ENCODE assay signal across 11 cellular contexts in the genomic region with DNA sequence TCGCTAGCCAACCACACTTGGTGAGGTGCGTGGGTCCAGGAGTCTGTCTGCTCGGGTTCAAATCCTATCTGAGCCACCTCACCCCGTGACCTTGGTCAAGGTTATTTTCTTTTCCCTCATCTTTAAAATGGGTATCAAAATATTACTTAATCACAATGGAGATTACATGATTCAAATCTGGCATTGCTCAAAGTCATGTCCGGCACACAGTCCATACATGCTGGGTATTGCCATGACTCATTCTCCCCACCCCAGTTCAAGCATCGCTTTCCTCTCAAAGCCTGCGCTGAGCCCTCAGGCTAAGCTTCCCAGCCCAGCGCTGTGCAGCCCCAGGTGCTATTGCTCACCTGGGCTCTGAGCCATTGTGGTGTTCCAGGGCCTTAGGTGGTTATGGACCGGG. TPM values are rescaled to one million over a fixed set of nuclear protein-coding genes. Genes with fewer than 3 reads are reported as not detected.
DNase-seq lines count a peak whose midpoint lies in the region; ATAC-seq, FAIRE-seq and TF ChIP-seq lines count a peak whose summit lies in the region.
"Had no signal": no experiment of that assay in that cellular context is flagged by ENCODE, and none has a peak within 500 bp of the region (broad histone marks: within the 10 kb centered on the region; RNA-seq: fewer than 3 reads in every experiment).

No MANE protein-coding gene starts in this region.

- H3K9ac ChIP-seq in astrocyte (ENCODE audit: low read length) (no peak overlapping the region), stomach smooth muscle (ENCODE audit: low read length in 2 of 2) (no peak overlapping the region)

- H3K27ac ChIP-seq in astrocyte (ENCODE audit: low read depth, low read length) (no peak overlapping the region), stomach smooth muscle (ENCODE audit: low read length) (peak overlapping the region; percentile 41)

- TF ChIP-seq CTCF in astrocyte (IDR thresholded peaks at IDR 0.05; ENCODE audit: insufficient read depth, low read depth, low read length) = no peak

- H3K27me3 ChIP-seq in astrocyte (ENCODE audit: insufficient read depth, low read length) (no peaks in the 10 kb centered on the region), stomach smooth muscle (ENCODE audit: control insufficient read depth in 1 of 2, insufficient read depth in 2 of 2, low read length in 2 of 2) (no peaks in the 10 kb centered on the region)

- peaks cover 0 to 2% of the 10 kb centered on the region in 2 donors for H3K36me3 Mint-ChIP-seq in activated naive CD4-positive, alpha-beta T cell treated with anti-CD3 and anti-CD28 coated beads, Interleukin-2, amount 50 U/mL, for 72 hours
- H3K36me3 Mint-ChIP-seq in activated naive CD4-positive, alpha-beta T cell treated with anti-CD3 and anti-CD28 coated beads for 36 hours (ENCODE audit: low read depth) = peaks cover 9% of the 10 kb centered on the region
- H3K36me3 Mint-ChIP-seq in astrocyte (ENCODE audit: low read depth, unreplicated experiment) = peaks cover 4% of the 10 kb centered on the region
- H3K36me3 Mint-ChIP-seq in immature natural killer cell = peaks cover 0 to 7% (median 0%) of the 10 kb centered on the region in 3 donors

- peaks cover 10% of the 10 kb centered on the region for H3K79me2 ChIP-seq in astrocyte (ENCODE audit: insufficient read depth, low read length)

- H3K36me3 ChIP-seq in astrocyte (ENCODE audit: insufficient read depth, low read length) = no peaks in the 10 kb centered on the region
- peaks cover 4 to 5% of the 10 kb centered on the region in 2 donors for H3K36me3 ChIP-seq in stomach smooth muscle (ENCODE audit: control insufficient read depth in 2 of 2, insufficient read depth in 2 of 2, low read length in 2 of 2)

- H3K4me1 Mint-ChIP-seq in activated naive CD4-positive, alpha-beta T cell treated with anti-CD3 and anti-CD28 coated beads for 36 hours (ENCODE audit: low read depth) = peaks cover 40% of the 10 kb centered on the region
- peaks cover 23% of the 10 kb centered on the region for H3K4me1 Mint-ChIP-seq in astrocyte (ENCODE audit: low read depth, unreplicated experiment)
- H3K4me1 Mint-ChIP-seq in immature natural killer cell = peaks cover 66 to 69% of the 10 kb centered on the region in 2 donors

- CTCF ChIA-PET in activated naive CD4-positive, alpha-beta T cell treated with anti-CD3 and anti-CD28 coated beads for 36 hours (lab: Charles Lee) = interaction anchor here (0.7 to 2.7 kb wide), 15 partner anchors 36 to 274 kb away, joined by 3 to 44 read pairs (median 5); a partner anchor contains a TSS

- FAIRE-seq in astrocyte (lab: Jason Lieb, UNC) = no peak
- FAIRE-seq: G401.6 had no signal

- no peaks in the 10 kb centered on the region for H4K20me1 ChIP-seq in astrocyte (ENCODE audit: insufficient read depth, low read length)

- intact Hi-C loops in activated naive CD4-positive, alpha-beta T cell treated with anti-CD3 and anti-CD28 coated beads for 36 hours (cut with micrococcal nuclease) = no loop called here

- H3K9me3 ChIP-seq in astrocyte (ENCODE audit: insufficient read depth, low read depth, low read length) (no peaks in the 10 kb centered on the region), stomach smooth muscle (ENCODE audit: control insufficient read depth in 2 of 2, low read length in 2 of 2) (no peaks in the 10 kb centered on the region)

- H2AFZ ChIP-seq in astrocyte (ENCODE audit: low read depth, low read length) = no peak overlapping the region

- ATAC-seq in activated naive CD4-positive, alpha-beta T cell treated with anti-CD3 and anti-CD28 coated beads, Interleukin-2, amount 50 U/mL, for 72 hours = no peak
- ATAC-seq in HG03159 (IDR thresholded peaks at IDR 0.05; ENCODE audit: unreplicated experiment) = no peak
- ATAC-seq: activated T-cell treated with anti-CD3 and anti-CD28 coated beads, Interleukin-2, amount 50 U/mL, for 4 hours had no signal

- peak overlapping the region; percentile 60 to 81 for H3K27ac Mint-ChIP-seq in activated naive CD4-positive, alpha-beta T cell treated with anti-CD3 and anti-CD28 coated beads, Interleukin-2, amount 50 U/mL, for 72 hours
- no peak overlapping the region for H3K27ac Mint-ChIP-seq in activated naive CD4-positive, alpha-beta T cell treated with anti-CD3 and anti-CD28 coated beads for 36 hours
- H3K27ac Mint-ChIP-seq in astrocyte (ENCODE audit: unreplicated experiment) = no peak overlapping the region
- H3K27ac Mint-ChIP-seq in immature natural killer cell = peak overlapping the region; percentile 84 to 97 (median 96)

- peaks cover 0 to 4% of the 10 kb centered on the region in 2 donors for H3K9me3 Mint-ChIP-seq in activated naive CD4-positive, alpha-beta T cell treated with anti-CD3 and anti-CD28 coated beads, Interleukin-2, amount 50 U/mL, for 72 hours
- H3K9me3 Mint-ChIP-seq in activated naive CD4-positive, alpha-beta T cell treated with anti-CD3 and anti-CD28 coated beads for 36 hours = no peaks in the 10 kb centered on the region
- H3K9me3 Mint-ChIP-seq in astrocyte (ENCODE audit: unreplicated experiment) (no peaks in the 10 kb centered on the region), immature natural killer cell (no peaks in the 10 kb centered on the region)
- H3K9me3 Mint-ChIP-seq: activated T-cell treated with anti-CD3 and anti-CD28 coated beads, Interleukin-2, amount 50 U/mL, for 4 hours had no signal

- no peaks in the 10 kb centered on the region for H3K27me3 Mint-ChIP-seq in activated naive CD4-positive, alpha-beta T cell treated with anti-CD3 and anti-CD28 coated beads for 36 hours (ENCODE audit: low read depth)
- H3K27me3 Mint-ChIP-seq in astrocyte (ENCODE audit: low read depth, unreplicated experiment) = no peaks in the 10 kb centered on the region
- H3K27me3 Mint-ChIP-seq in immature natural killer cell (ENCODE audit: low read depth in 3 of 3) = peaks cover 3 to 8% (median 5%) of the 10 kb centered on the region in 3 donors

- H3K4me3 ChIP-seq in astrocyte (ENCODE audit: insufficient read depth, low read depth, low read length) (no peak overlapping the region), stomach smooth muscle (ENCODE audit: low read length in 2 of 2) (no peak overlapping the region)

- H3K4me3 Mint-ChIP-seq in activated naive CD4-positive, alpha-beta T cell treated with anti-CD3 and anti-CD28 coated beads for 36 hours = no peak overlapping the region
- H3K4me3 Mint-ChIP-seq in astrocyte (ENCODE audit: unreplicated experiment) (no peak overlapping the region), immature natural killer cell (peak overlapping the region in 4 of 5 donors; percentile 13 to 82 (median 79))
- H3K4me3 Mint-ChIP-seq: activated T-cell treated with anti-CD3 and anti-CD28 coated beads, Interleukin-2, amount 50 U/mL, for 4 hours had no signal

- DNase-seq in activated naive CD4-positive, alpha-beta T cell treated with anti-CD3 and anti-CD28 coated beads, Interleukin-2, amount 50 U/mL, for 72 hours (ENCODE audit: low spot score in 2 of 2) = no peak
- DNase-seq in activated naive CD4-positive, alpha-beta T cell treated with anti-CD3 and anti-CD28 coated beads for 36 hours = no peak
- DNase-seq in astrocyte (ENCODE audit: low read depth) (peak; percentile 31), immature natural killer cell (no peak), H4 (ENCODE audit: low spot score) (no peak)
- DNase-seq in stimulated activated CD4-positive, alpha-beta T cell treated with anti-CD3 and anti-CD28 coated beads, Interleukin-15, amount 100 ng/mL, for 24 hours = no peak
- DNase-seq: activated T-cell treated with anti-CD3 and anti-CD28 coated beads, Interleukin-2, amount 50 U/mL, for 4 hours; hypothalamus had no signal

- H3K4me1 ChIP-seq in astrocyte (ENCODE audit: insufficient read depth, low read length) = peaks cover 27% of the 10 kb centered on the region
- H3K4me1 ChIP-seq in stomach smooth muscle (ENCODE audit: control insufficient read depth, insufficient read depth, low read length) = peaks cover 22% of the 10 kb centered on the region

- H3K4me2 ChIP-seq in astrocyte (ENCODE audit: low read length) = no peak overlapping the region

RNA-seq across cellular contexts. Expression of a gene that starts 27.1 kb away (rescaled TPM):
- total RNA-seq in activated naive CD4-positive, alpha-beta T cell treated with anti-CD3 and anti-CD28 coated beads, Interleukin-2, amount 50 U/mL, for 72 hours = 10 to 100 TPM; 25.7 to 43.5 TPM
- 10 to 100 TPM; 19.2 to 21.7 TPM for total RNA-seq in activated naive CD4-positive, alpha-beta T cell treated with anti-CD3 and anti-CD28 coated beads for 36 hours
- 31.3 and 31.5 TPM in 2 replicates for total RNA-seq in astrocyte
- 10 to 100 TPM; 25.5 to 43.3 (median 26.4) TPM for polyA plus RNA-seq in immature natural killer cell
- total RNA-seq in H4 (2014; rRNA removed; shearing (Covaris generic)) = 63.4 and 69.0 TPM in 2 replicates

RNA-seq across cellular contexts. Expression of a gene that starts 41.6 kb away (rescaled TPM):
- total RNA-seq in activated naive CD4-positive, alpha-beta T cell treated with anti-CD3 and anti-CD28 coated beads, Interleukin-2, amount 50 U/mL, for 72 hours = under 1 TPM in 1 of 2 donors, not detected in 1; 0.33 TPM
- under 1 TPM in 1 of 2 experiments, not detected in 1; 0.07 TPM for total RNA-seq in activated naive CD4-positive, alpha-beta T cell treated with anti-CD3 and anti-CD28 coated beads for 36 hours
- total RNA-seq in astrocyte = 0.23 and 0.55 TPM in 2 replicates
- under 1 TPM in 2 of 3 donors, not detected in 1; 0.09 to 0.17 TPM for polyA plus RNA-seq in immature natural killer cell
- 0.10 and 0.48 TPM in 2 replicates for total RNA-seq in H4 (2014; rRNA removed; shearing (Covaris generic))

RNA-seq across cellular contexts. Expression of a gene that starts 49.3 kb away (rescaled TPM):
- 100 to 1,000 TPM; 121 to 169 TPM for total RNA-seq in activated naive CD4-positive, alpha-beta T cell treated with anti-CD3 and anti-CD28 coated beads, Interleukin-2, amount 50 U/mL, for 72 hours
- total RNA-seq in activated naive CD4-positive, alpha-beta T cell treated with anti-CD3 and anti-CD28 coated beads for 36 hours = 100 to 1,000 TPM; 200 to 208 TPM
- total RNA-seq in astrocyte = 1.5 and 2.0 TPM in 2 replicates
- polyA plus RNA-seq in immature natural killer cell = 100 to 1,000 TPM; 108 to 164 (median 162) TPM
- 26.9 and 38.9 TPM in 2 replicates for total RNA-seq in H4 (2014; rRNA removed; shearing (Covaris generic))

Comparison
In these comparisons a context has a peak if more than half of its experiments do, and no peak if none do; other contexts are left out.
1. H3K27ac Mint-ChIP-seq: peak in activated naive CD4-positive, alpha-beta T cell treated with anti-CD3 and anti-CD28 coated beads, Interleukin-2, amount 50 U/mL, for 72 hours (2 of 2) and immature natural killer cell (6 of 6); none in activated naive CD4-positive, alpha-beta T cell treated with anti-CD3 and anti-CD28 coated beads for 36 hours (single experiment) and astrocyte (single experiment).
2. H3K4me3 Mint-ChIP-seq: peak in immature natural killer cell (4 of 5); none in activated naive CD4-positive, alpha-beta T cell treated with anti-CD3 and anti-CD28 coated beads for 36 hours (single experiment) and astrocyte (single experiment).